ENCODE assay signal across 8 cellular contexts in the genomic region with DNA sequence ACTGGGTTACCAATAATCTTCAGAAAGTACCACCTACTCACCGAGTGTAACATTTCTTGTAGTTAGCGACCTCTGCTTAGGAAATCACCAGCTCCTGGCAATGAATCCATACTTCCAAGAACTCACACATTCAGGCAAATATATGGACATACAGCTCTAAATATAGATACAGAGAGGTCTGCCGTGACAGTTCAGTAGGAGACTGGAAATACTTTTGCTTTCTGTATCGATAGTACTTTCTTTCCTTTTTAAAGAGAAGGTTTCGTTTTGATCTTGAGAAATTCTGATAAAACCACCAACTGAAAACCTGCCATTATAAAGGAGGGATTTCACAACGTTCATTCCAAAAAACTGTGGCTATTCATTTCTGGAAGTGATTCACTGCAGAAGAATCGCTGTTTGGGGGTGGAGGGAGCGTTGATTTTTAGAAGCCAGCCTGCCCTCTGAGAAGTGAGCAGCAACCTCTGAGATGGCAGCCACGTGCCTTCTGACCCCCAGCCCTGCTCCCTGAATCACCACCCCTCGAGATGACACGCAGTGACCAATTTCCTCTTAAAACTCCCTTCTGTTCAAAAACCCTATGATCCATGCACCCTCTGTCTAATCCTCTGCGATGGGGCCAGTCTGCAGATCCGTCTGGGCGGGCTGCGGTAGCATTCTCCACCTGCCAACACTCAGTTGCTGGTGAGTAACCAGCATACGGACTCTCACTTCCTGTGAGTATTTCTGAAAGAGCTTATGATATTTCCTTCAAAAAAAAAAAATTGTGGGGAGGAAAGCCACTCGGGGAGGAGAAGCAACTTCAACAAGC.
DNase-seq lines count a peak whose midpoint lies in the region; ATAC-seq, FAIRE-seq and TF ChIP-seq lines count a peak whose summit lies in the region.

No MANE protein-coding gene starts in this region.

- in situ Hi-C loops in Panc1 (cut with HindIII; ENCODE audit: low pct_unique_long_range_greater_than_20kb, low sequenced_read_pairs), result no loop called here

- 1% methylated on average over 17 of the region's 17 CpGs for WGBS in A549 (ENCODE audit: missing lambda C conversion rate)

- CTCF ChIA-PET in A549 (lab: Yijun Ruan, JAX) (interaction anchor here (0.7 to 1.7 kb wide), 6 partner anchors 9 to 48 kb away, joined by 3 to 9 read pairs (median 4); no protein-coding TSS in a partner anchor), Panc1 (lab: Charles Lee) (interaction anchor here (0.6 to 1.3 kb wide), 2 partner anchors 9 to 17 kb away, joined by 3 read pairs; no protein-coding TSS in a partner anchor)

- no peak for FAIRE-seq in A549 (lab: Jason Lieb, UNC)

- H3K27me3 ChIP-seq in Panc1 (ENCODE audit: control insufficient read depth, insufficient read depth, low read length) (no peaks in the 10 kb centered on the region), rectal smooth muscle tissue (ENCODE audit: control insufficient read depth, insufficient read depth, low read length) (no peaks in the 10 kb centered on the region), uterus (no peaks in the 10 kb centered on the region)

- TF ChIP-seq CTCF in A549 (IDR thresholded peaks at IDR 0.05) (no peak), Panc1 (IDR thresholded peaks at IDR 0.05) (no peak), fibroblast of villous mesenchyme (IDR thresholded peaks at IDR 0.05; ENCODE audit: insufficient read depth, low read depth, low read length) (no peak), uterus (IDR thresholded peaks at IDR 0.05) (no peak)

- TF ChIP-seq RAD21 in A549 (conservative IDR thresholded peaks at IDR 0.05 in 1 of 2, IDR thresholded peaks at IDR 0.05 in 1 of 2), result peak in 1 of 2 experiments; percentile 34; a peak in 2 of 5 replicates

- POLR2A ChIA-PET in A549 (lab: Yijun Ruan, JAX) (interaction anchor here (0.6 to 4.5 kb wide), 13 partner anchors 9 to 47 kb away, joined by 3 to 52 read pairs (median 6); no protein-coding TSS in a partner anchor), Panc1 (lab: Charles Lee) (interaction anchor here (0.5 to 1.9 kb wide), 10 partner anchors 8 to 104 kb away, joined by 3 to 13 read pairs (median 4); no protein-coding TSS in a partner anchor)

- TF ChIP-seq EP300 in A549 (IDR thresholded peaks at IDR 0.05), result peak; percentile 80 to 91; a peak in 4 of 5 replicates

- no peaks in the 10 kb centered on the region for H3K9me3 ChIP-seq in A549
- H3K9me3 ChIP-seq in Panc1 (ENCODE audit: control insufficient read depth, insufficient read depth, low read depth, low read length), result no peaks in the 10 kb centered on the region
- H3K9me3 ChIP-seq in uterus, result no peaks in the 10 kb centered on the region

- peak overlapping the region; percentile 62 for H3K4me3 ChIP-seq in A549
- H3K4me3 ChIP-seq in Panc1 (ENCODE audit: low read depth in 2 of 2, low read length in 2 of 2), result peak overlapping the region; percentile 77 to 82
- peak overlapping the region; percentile 68 for H3K4me3 ChIP-seq in fibroblast of villous mesenchyme (ENCODE audit: low read depth, low read length)
- H3K4me3 ChIP-seq in rectal smooth muscle tissue (ENCODE audit: low read length), result peak overlapping the region; percentile 68
- peak overlapping the region; percentile 27 to 41 for H3K4me3 ChIP-seq in uterus

- H3K36me3 ChIP-seq in Panc1 (ENCODE audit: control insufficient read depth, insufficient read depth, low read length) (peaks cover 12% of the 10 kb centered on the region; the same call in 1 of the 2 replicates), rectal smooth muscle tissue (ENCODE audit: control insufficient read depth, insufficient read depth, low read length) (no peaks in the 10 kb centered on the region), uterus (no peaks in the 10 kb centered on the region)

- H3K4me2 ChIP-seq in A549, result peak overlapping the region; percentile 96

- peak; percentile 75 to 78 for ATAC-seq in A549
- peak; percentile 68 for ATAC-seq in GM18873 (IDR thresholded peaks at IDR 0.05; ENCODE audit: low FRiP score, unreplicated experiment)
- peak; percentile 82 for ATAC-seq in HG03108 (IDR thresholded peaks at IDR 0.05; ENCODE audit: unreplicated experiment)
- ATAC-seq in Panc1, result peak; percentile 61

- TF ChIP-seq POLR2A in A549 (IDR thresholded peaks at IDR 0.05; ENCODE audit: low read length), result peak; percentile 36; the same call in 1 of the 2 replicates
- peak; percentile 33 to 48 for TF ChIP-seq POLR2A in uterus (IDR thresholded peaks at IDR 0.05)

- intact Hi-C loops in Panc1 (cut with micrococcal nuclease; ENCODE audit: unreplicated experiment) (no loop called here), uterus (cut with DNase I; ENCODE audit: low total_unique reads) (no loop called here)

- peaks cover 62% of the 10 kb centered on the region for H3K4me1 ChIP-seq in A549
- H3K4me1 ChIP-seq in Panc1 (ENCODE audit: control insufficient read depth, insufficient read depth, low read length), result peaks cover 73% of the 10 kb centered on the region
- H3K4me1 ChIP-seq in rectal smooth muscle tissue (ENCODE audit: control insufficient read depth, insufficient read depth, low read length), result peaks cover 22% of the 10 kb centered on the region
- H3K4me1 ChIP-seq in uterus, result peaks cover 13 to 23% of the 10 kb centered on the region in 2 donors

- DNase-seq in A549 (ENCODE audit: low read depth in 1 of 2, low spot score in 1 of 2) (peak in 1 of 2 experiments; percentile 91), Panc1 (ENCODE audit: low read depth, low spot score) (peak; percentile 100), fibroblast of villous mesenchyme (ENCODE audit: low read depth) (peak; percentile 98), uterus (peak; percentile 67 to 73)
- peak; percentile 36 to 78 for DNase-seq in activated T-helper 1 cell treated with anti-CD3 and anti-CD28 coated beads, Interleukin-2, amount 50 U/mL, for 16 hours (ENCODE audit: low read depth in 1 of 2, low spot score in 1 of 2)

- H3K27ac ChIP-seq in A549 (peak overlapping the region; percentile 85 to 93), Panc1 (ENCODE audit: low read length) (peak overlapping the region; percentile 100), rectal smooth muscle tissue (ENCODE audit: low read depth, low read length) (peak overlapping the region; percentile 79), uterus (peak overlapping the region; percentile 86 to 97)

- no TSS peak for BruUV-seq in Panc1 (replicated peaks; lab: Mats Ljungman, UMichigan)

- H3K9ac ChIP-seq in rectal smooth muscle tissue (ENCODE audit: low read length), result peak overlapping the region; percentile 29

TF ChIP-seq in A549, 52 proteins besides CTCF, POLR2A, EP300 and RAD21 (continues in another document):
- TF ChIP-seq, protein P1, sequence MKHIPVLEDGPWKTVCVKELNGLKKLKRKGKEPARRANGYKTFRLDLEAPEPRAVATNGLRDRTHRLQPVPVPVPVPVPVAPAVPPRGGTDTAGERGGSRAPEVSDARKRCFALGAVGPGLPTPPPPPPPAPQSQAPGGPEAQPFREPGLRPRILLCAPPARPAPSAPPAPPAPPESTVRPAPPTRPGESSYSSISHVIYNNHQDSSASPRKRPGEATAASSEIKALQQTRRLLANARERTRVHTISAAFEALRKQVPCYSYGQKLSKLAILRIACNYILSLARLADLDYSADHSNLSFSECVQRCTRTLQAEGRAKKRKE (CRISPR knock-in tag; IDR thresholded peaks at IDR 0.05; ENCODE audit: low read depth), result no peak
- TF ChIP-seq FOXS1 (CRISPR knock-in tag; IDR thresholded peaks at IDR 0.05) (no peak), JUN (IDR thresholded peaks at IDR 0.05) (peak; percentile 91 to 95), HOXB13 (CRISPR knock-in tag; IDR thresholded peaks at IDR 0.05; ENCODE audit: low read depth) (no peak), JUNB (IDR thresholded peaks at IDR 0.05) (peak; percentile 96), NR3C1 (IDR thresholded peaks at IDR 0.05) (no peak), POLR2AphosphoS2 (conservative IDR thresholded peaks at IDR 0.05; ENCODE audit: low read length) (no peak), FOSB (CRISPR knock-in tag; IDR thresholded peaks at IDR 0.05) (no peak), NFE2L2 (conservative IDR thresholded peaks at IDR 0.05; ENCODE audit: low read length) (no peak), CHD4 (IDR thresholded peaks at IDR 0.05; ENCODE audit: borderline replicate concordance) (no peak), TP53 (CRISPR knock-in tag; IDR thresholded peaks at IDR 0.05) (no peak), ESRRA (IDR thresholded peaks at IDR 0.05; ENCODE audit: borderline replicate concordance, low read length) (no peak), ZSCAN20 (CRISPR knock-in tag; IDR thresholded peaks at IDR 0.05) (no peak), MAX (IDR thresholded peaks at IDR 0.05) (peak; percentile 98), RARB (CRISPR knock-in tag; IDR thresholded peaks at IDR 0.05) (no peak), MYC (IDR thresholded peaks at IDR 0.05; ENCODE audit: borderline replicate concordance, low read length) (peak; percentile 89), PHF8 (IDR thresholded peaks at IDR 0.05; ENCODE audit: borderline replicate concordance, low read depth) (no peak), GATA3 (IDR thresholded peaks at IDR 0.05; ENCODE audit: borderline replicate concordance) (peak; percentile 82; the same call in 1 of the 2 replicates), ZC3H11A (IDR thresholded peaks at IDR 0.05) (no peak), CEBPB (IDR thresholded peaks at IDR 0.05) (peak; percentile 90 to 94), KDM5A (IDR thresholded peaks at IDR 0.05) (no peak)
